In genomic region chr13:44436589-44437337, GRCh38 we compare ENCODE assay signal across 8 cellular contexts.
DNase-seq lines count a peak whose midpoint lies in the region; ATAC-seq and TF ChIP-seq lines count a peak whose summit lies in the region.

No MANE protein-coding gene starts in this region.

- peaks cover 34 to 48% of the 10 kb centered on the region in 2 donors for H3K4me1 ChIP-seq in gastrocnemius medialis

- TF ChIP-seq CTCF in VCaP (conservative IDR thresholded peaks at IDR 0.05) (no peak), gastrocnemius medialis (IDR thresholded peaks at IDR 0.05 in 4 of 5, conservative IDR thresholded peaks at IDR 0.05 in 1 of 5) (no peak)

- H3K9me3 ChIP-seq in gastrocnemius medialis, result no peaks in the 10 kb centered on the region

- H3K27me3 ChIP-seq in gastrocnemius medialis, result no peaks in the 10 kb centered on the region

- peak overlapping the region; percentile 79 to 85 (median 82) for H3K4me3 ChIP-seq in gastrocnemius medialis

- intact Hi-C loops in gastrocnemius medialis (cut with DNase I; ENCODE audit: low total_unique reads), result loop anchor here (2.0 kb wide), 3 partner anchors 200 to 528 kb away; no protein-coding TSS in a partner anchor

- DNase-seq in activated CD4-positive, alpha-beta T cell treated with anti-CD3 and anti-CD28 coated beads for 1 hour, result peak; percentile 25
- no peak for DNase-seq in activated CD4-positive, alpha-beta T cell treated with anti-CD3 and anti-CD28 coated beads, Interleukin-2, amount 50 U/mL, for 4 hours
- DNase-seq in NCI-H2196 (lab: John Stamatoyannopoulos, UW; ENCODE audit: unreplicated experiment), result peak; percentile 62
- DNase-seq in cerebellum (ENCODE audit: low spot score), result peak; percentile 96
- DNase-seq in iPS-NIHi7 (ENCODE audit: extremely low spot score), result peak; percentile 90
- DNase-seq in gastrocnemius medialis, result peak; percentile 94 to 95

- in situ Hi-C loops in gastrocnemius medialis (cut with MboI; ENCODE audit: low sequenced_read_pairs in 4 of 4), result loop anchor here (5.0 to 25.0 kb wide), 10 partner anchors 122 to 532 kb away; no protein-coding TSS in a partner anchor

- peak; percentile 76 to 78 for ATAC-seq in gastrocnemius medialis
- ATAC-seq in GM19467 (IDR thresholded peaks at IDR 0.05; ENCODE audit: unreplicated experiment), result no peak

- peaks cover 0 to 19% of the 10 kb centered on the region in 2 donors for H3K36me3 ChIP-seq in gastrocnemius medialis

- peak; percentile 96 to 98 for TF ChIP-seq POLR2A in gastrocnemius medialis (IDR thresholded peaks at IDR 0.05)

- H3K27ac ChIP-seq in VCaP (peak overlapping the region; percentile 90), gastrocnemius medialis (peak overlapping the region; percentile 87 to 95 (median 92))

Comparison
In these comparisons a context has a peak if more than half of its experiments do, and no peak if none do; other contexts are left out.
1. DNase-seq: peak in activated CD4-positive, alpha-beta T cell treated with anti-CD3 and anti-CD28 coated beads for 1 hour (single experiment), NCI-H2196 (single experiment), cerebellum (single experiment), iPS-NIHi7 (single experiment) and gastrocnemius medialis (2 of 2); none in activated CD4-positive, alpha-beta T cell treated with anti-CD3 and anti-CD28 coated beads, Interleukin-2, amount 50 U/mL, for 4 hours (0 of 2).